1 cellular context compared by ENCODE assay signal in the genomic region with DNA sequence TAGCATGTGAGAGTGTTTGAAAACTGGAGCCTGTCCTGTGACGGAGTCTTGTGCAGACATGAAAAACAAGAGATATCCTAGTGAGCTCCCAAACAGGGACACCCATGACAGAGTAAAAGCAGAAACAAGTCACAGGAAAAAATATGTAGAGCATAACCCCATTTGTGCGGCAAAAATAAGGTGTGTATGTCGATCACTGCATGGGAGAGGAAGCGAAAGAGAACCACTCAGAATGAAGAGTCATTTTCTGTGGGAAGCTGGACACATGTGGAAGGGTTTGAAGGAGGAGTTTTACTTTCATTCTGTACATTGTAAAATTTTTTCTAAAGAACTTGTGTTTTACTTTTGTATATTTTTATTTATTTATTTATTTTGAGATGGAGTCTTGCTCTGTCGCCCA.
TF ChIP-seq lines count a peak whose summit lies in the region.

No MANE protein-coding gene starts in this region.

TF ChIP-seq in K562, 482 proteins besides CTCF, POLR2A, EP300 and RAD21 (continued from another document):
- TF ChIP-seq TBL1XR1 (IDR thresholded peaks at IDR 0.05; ENCODE audit: low read length in 2 of 2) (no peak), NFIC (IDR thresholded peaks at IDR 0.05) (no peak), NR3C1 (CRISPR knock-in tag; IDR thresholded peaks at IDR 0.05) (no peak), KLF13 (tag; IDR thresholded peaks at IDR 0.05; ENCODE audit: borderline replicate concordance, low read depth) (no peak), BRCA1 (IDR thresholded peaks at IDR 0.05) (no peak), BRCA1 (CRISPR knock-in tag; IDR thresholded peaks at IDR 0.05) (no peak)
